Comparison of ENCODE assay signal across 8 cellular contexts in genomic region chr4:2933566-2934076, GRCh38. TPM values are rescaled to one million over a fixed set of nuclear protein-coding genes. Genes with fewer than 3 reads are reported as not detected.
DNase-seq lines count a peak whose midpoint lies in the region; ATAC-seq and TF ChIP-seq lines count a peak whose summit lies in the region.

No MANE protein-coding gene starts in this region.

- peaks cover 21 to 43% (median 30%) of the 10 kb centered on the region in 3 donors for H3K4me1 Mint-ChIP-seq in naive B cell

- TF ChIP-seq CTCF in AG04450 (IDR thresholded peaks at IDR 0.05; ENCODE audit: low read depth, low read length), result no peak
- no peak for TF ChIP-seq CTCF in NB4 (IDR thresholded peaks at IDR 0.05; ENCODE audit: low read depth, low read length)

- H3K36me3 ChIP-seq in ectodermal cell (ENCODE audit: control insufficient read depth, insufficient read depth, low read length), result peaks cover 15% of the 10 kb centered on the region

- H3K4me3 ChIP-seq in AG04450 (ENCODE audit: low read depth, low read length), result peak overlapping the region; percentile 86
- peak overlapping the region; percentile 87 for H3K4me3 ChIP-seq in NB4 (ENCODE audit: low read depth, low read length)
- peak overlapping the region; percentile 53 for H3K4me3 ChIP-seq in ectodermal cell (ENCODE audit: insufficient read depth, low read depth, low read length)

- H3K36me3 Mint-ChIP-seq in naive B cell, result peaks cover 0 to 6% of the 10 kb centered on the region in 2 donors

- CTCF ChIA-PET in AG04450 (lab: Charles Lee), result no interaction called here

- TF ChIP-seq POLR2A in NB4 (IDR thresholded peaks at IDR 0.05; ENCODE audit: extremely low read depth, insufficient read length) (no peak), erythroblast (IDR thresholded peaks at IDR 0.05; ENCODE audit: low read length) (no peak)

- WGBS in ectodermal cell, 2 experiments, result 47 to 51% methylated on average over 31 of the region's 31 CpGs

- H3K27me3 ChIP-seq in AG04450 (ENCODE audit: control insufficient read depth, insufficient read depth, low read length) (no peaks in the 10 kb centered on the region), ectodermal cell (ENCODE audit: control insufficient read depth, insufficient read depth, low read length, poor library complexity, severe bottlenecking) (no peaks in the 10 kb centered on the region)

- H3K27me3 Mint-ChIP-seq in naive B cell, result no peaks in the 10 kb centered on the region

- H3K4me3 Mint-ChIP-seq in naive B cell, result peak overlapping the region; percentile 74 to 96 (median 86)

- no peaks in the 10 kb centered on the region for H3K9me3 Mint-ChIP-seq in naive B cell

- ATAC-seq in naive B cell (ENCODE audit: low read depth in 2 of 2) (no peak), GM19452 (IDR thresholded peaks at IDR 0.05; ENCODE audit: unreplicated experiment) (no peak)

- DNase-seq in AG04450 (ENCODE audit: low read depth, low spot score), result no peak
- no peak for DNase-seq in NB4 (ENCODE audit: low read depth)
- DNase-seq in naive B cell, result no peak
- no peak for DNase-seq in T1000 (lab: John Stamatoyannopoulos, UW)
- no peak for DNase-seq in NCI-H2227 treated with DMSO at 0.1 percent for 48 hours (lab: John Stamatoyannopoulos, UW)
- no peak for DNase-seq in erythroblast (lab: John Stamatoyannopoulos, UW)

- H3K27ac ChIP-seq in AG04450 (ENCODE audit: low read depth, low read length) (peak overlapping the region; percentile 31), ectodermal cell (ENCODE audit: insufficient read depth, low read depth, low read length, poor library complexity, severe bottlenecking) (no peak overlapping the region)

- peaks cover 19% of the 10 kb centered on the region for H3K4me1 ChIP-seq in ectodermal cell (ENCODE audit: control insufficient read depth, insufficient read depth, low read length)

- H3K9me3 ChIP-seq in AG04450 (ENCODE audit: control insufficient read depth, insufficient read depth, low read length), result no peaks in the 10 kb centered on the region; the same call in 1 of the 2 replicates
- H3K9me3 ChIP-seq in ectodermal cell (ENCODE audit: control insufficient read depth, low read length), result no peaks in the 10 kb centered on the region

- H3K27ac Mint-ChIP-seq in naive B cell, result peak overlapping the region; percentile 95 to 98 (median 95)

- POLR2A ChIA-PET in AG04450 (lab: Yijun Ruan, JAX), result no interaction called here

RNA-seq across cellular contexts. Expression of gene NOP14, which starts 29.6 kb away (rescaled TPM):
- polyA plus RNA-seq in AG04450 (2011; rRNA removed) (11.2 and 11.5 TPM in 2 replicates), naive B cell (ENCODE audit: low read depth in 6 of 6) (10 to 100 TPM in 2 of 6 donors, 1 to 10 TPM in 3, under 1 TPM in 1; 0.73 to 17.7 (median 8.3) TPM)
- 11.6 and 11.8 TPM in 2 replicates for polyA minus RNA-seq in AG04450 (2011; rRNA and poly(A)+ RNA removed)
- polyA plus RNA-seq in ectodermal cell (2013, experiment 1 of 4), result 34.7 TPM
- 32.0 TPM for polyA plus RNA-seq in ectodermal cell (2013, experiment 2 of 4)
- polyA plus RNA-seq in ectodermal cell (2013, experiment 3 of 4), result 26.3 TPM
- 28.0 TPM for polyA plus RNA-seq in ectodermal cell (2013, experiment 4 of 4)

RNA-seq across cellular contexts. Expression of gene GRK4, which starts 29.8 kb away (rescaled TPM):
- polyA plus RNA-seq in AG04450 (2011; rRNA removed) (3.7 TPM in 2 replicates), naive B cell (ENCODE audit: low read depth in 6 of 6) (1 to 10 TPM in 2 of 6 donors, under 1 TPM in 3, not detected in 1; 0.86 to 1.8 (median 0.96) TPM)
- 2.2 and 2.5 TPM in 2 replicates for polyA minus RNA-seq in AG04450 (2011; rRNA and poly(A)+ RNA removed)
- polyA plus RNA-seq in ectodermal cell (2013, experiment 1 of 4), result 5.7 TPM
- 5.6 TPM for polyA plus RNA-seq in ectodermal cell (2013, experiment 2 of 4)
- 3.4 TPM for polyA plus RNA-seq in ectodermal cell (2013, experiment 3 of 4)
- polyA plus RNA-seq in ectodermal cell (2013, experiment 4 of 4), result 6.4 TPM
